ENCODE assay signal across 1 cellular context in genomic region chr5:38193015-38193581, GRCh38.
TF ChIP-seq lines count a peak whose summit lies in the region.

No MANE protein-coding gene starts in this region.

TF ChIP-seq in HepG2, 621 proteins besides CTCF, POLR2A, EP300 and RAD21 (continued from another document and continues in another):
- TF ChIP-seq TFE3 (CRISPR knock-in tag; IDR thresholded peaks at IDR 0.05) (no peak; the same call in 1 of the 2 replicates), ZNF3 (CRISPR knock-in tag; IDR thresholded peaks at IDR 0.05) (no peak), PHF5A (CRISPR knock-in tag; IDR thresholded peaks at IDR 0.05; ENCODE audit: low read depth, unreplicated experiment) (no peak), ZNF431 (CRISPR knock-in tag; IDR thresholded peaks at IDR 0.05; ENCODE audit: borderline replicate concordance, low read depth) (no peak), ZC3H13 (CRISPR knock-in tag; IDR thresholded peaks at IDR 0.05) (no peak), ZFP36L1 (CRISPR knock-in tag; IDR thresholded peaks at IDR 0.05) (no peak), DZIP1 (CRISPR knock-in tag; IDR thresholded peaks at IDR 0.05) (no peak), RERE (CRISPR knock-in tag; IDR thresholded peaks at IDR 0.05; ENCODE audit: low read depth) (no peak), SNAPC5 (CRISPR knock-in tag; IDR thresholded peaks at IDR 0.05; ENCODE audit: borderline replicate concordance) (no peak), ZNF629 (CRISPR knock-in tag; conservative IDR thresholded peaks at IDR 0.05) (no peak), POLR2AphosphoS5 (IDR thresholded peaks at IDR 0.05; ENCODE audit: low read depth, low read length) (no peak), FIP1L1 (IDR thresholded peaks at IDR 0.05; ENCODE audit: borderline replicate concordance, insufficient read depth, low read depth, low read length) (no peak), ZNF513 (CRISPR knock-in tag; conservative IDR thresholded peaks at IDR 0.05) (no peak), NONO (IDR thresholded peaks at IDR 0.05) (no peak), NONO (CRISPR knock-in tag; conservative IDR thresholded peaks at IDR 0.05) (no peak), KDM5A (IDR thresholded peaks at IDR 0.05; ENCODE audit: borderline replicate concordance, low read length) (no peak), EZH2 (conservative IDR thresholded peaks at IDR 0.05; ENCODE audit: low read depth, low read length) (no peak), KDM2A (CRISPR knock-in tag; IDR thresholded peaks at IDR 0.05; ENCODE audit: borderline replicate concordance, low read depth) (no peak), RBFOX2 (IDR thresholded peaks at IDR 0.05; ENCODE audit: low read depth, low read length) (no peak), MIER3 (CRISPR knock-in tag; IDR thresholded peaks at IDR 0.05; ENCODE audit: borderline replicate concordance) (peak; percentile 22; the same call in 1 of the 2 replicates), ADNP (CRISPR knock-in tag; IDR thresholded peaks at IDR 0.05) (0 out of 2 replicates have a peak, but pooled peaks have one; percentile 69), KLF13 (CRISPR knock-in tag; IDR thresholded peaks at IDR 0.05) (no peak), TOE1 (CRISPR knock-in tag; IDR thresholded peaks at IDR 0.05) (no peak), PRPF4 (IDR thresholded peaks at IDR 0.05; ENCODE audit: low read depth, low read length, poor library complexity, severe bottlenecking) (no peak), HNRNPH1 (optimal IDR thresholded peaks at IDR 0.05; ENCODE audit: low read depth, low read length) (no peak), ELF4 (CRISPR knock-in tag; IDR thresholded peaks at IDR 0.05; ENCODE audit: borderline replicate concordance) (no peak), XRCC5 (optimal IDR thresholded peaks at IDR 0.05; ENCODE audit: low read length) (no peak), TFDP2 (CRISPR knock-in tag; IDR thresholded peaks at IDR 0.05) (no peak), MTF1 (CRISPR knock-in tag; IDR thresholded peaks at IDR 0.05) (no peak), ZNF17 (CRISPR knock-in tag; IDR thresholded peaks at IDR 0.05) (no peak), ZSCAN20 (CRISPR knock-in tag; IDR thresholded peaks at IDR 0.05; ENCODE audit: borderline replicate concordance) (no peak), ZNF230 (CRISPR knock-in tag; IDR thresholded peaks at IDR 0.05) (no peak), ZNF557 (CRISPR knock-in tag; IDR thresholded peaks at IDR 0.05) (no peak), FUBP1 (CRISPR knock-in tag; IDR thresholded peaks at IDR 0.05; ENCODE audit: borderline replicate concordance) (no peak), DRAP1 (CRISPR knock-in tag; IDR thresholded peaks at IDR 0.05) (no peak), ZBTB43 (CRISPR knock-in tag; conservative IDR thresholded peaks at IDR 0.05) (no peak), ZBTB44 (CRISPR knock-in tag; IDR thresholded peaks at IDR 0.05) (no peak), ZNF678 (CRISPR knock-in tag; IDR thresholded peaks at IDR 0.05) (no peak), ZNF740 (CRISPR knock-in tag; IDR thresholded peaks at IDR 0.05) (no peak), SCMH1 (CRISPR knock-in tag; IDR thresholded peaks at IDR 0.05; ENCODE audit: borderline replicate concordance) (no peak), ZNF746 (CRISPR knock-in tag; IDR thresholded peaks at IDR 0.05) (no peak), TOPORS (CRISPR knock-in tag; IDR thresholded peaks at IDR 0.05) (no peak), ZNF24 (IDR thresholded peaks at IDR 0.05) (no peak), XBP1 (CRISPR knock-in tag; IDR thresholded peaks at IDR 0.05) (no peak), ZNF501 (CRISPR knock-in tag; IDR thresholded peaks at IDR 0.05) (peak; percentile 62; the same call in 1 of the 2 replicates), HOXA5 (CRISPR knock-in tag; IDR thresholded peaks at IDR 0.05) (peak; percentile 35; the same call in 1 of the 2 replicates), ZNF292 (CRISPR knock-in tag; IDR thresholded peaks at IDR 0.05; ENCODE audit: borderline replicate concordance, low read depth) (no peak), ZNF350 (CRISPR knock-in tag; IDR thresholded peaks at IDR 0.05; ENCODE audit: borderline replicate concordance, low read depth) (no peak), RARG (CRISPR knock-in tag; IDR thresholded peaks at IDR 0.05; ENCODE audit: low read depth) (no peak), ZNF484 (CRISPR knock-in tag; IDR thresholded peaks at IDR 0.05; ENCODE audit: borderline replicate concordance, low read depth) (no peak)
